Comparison of ENCODE assay signal across 10 cellular contexts in the genomic region with DNA sequence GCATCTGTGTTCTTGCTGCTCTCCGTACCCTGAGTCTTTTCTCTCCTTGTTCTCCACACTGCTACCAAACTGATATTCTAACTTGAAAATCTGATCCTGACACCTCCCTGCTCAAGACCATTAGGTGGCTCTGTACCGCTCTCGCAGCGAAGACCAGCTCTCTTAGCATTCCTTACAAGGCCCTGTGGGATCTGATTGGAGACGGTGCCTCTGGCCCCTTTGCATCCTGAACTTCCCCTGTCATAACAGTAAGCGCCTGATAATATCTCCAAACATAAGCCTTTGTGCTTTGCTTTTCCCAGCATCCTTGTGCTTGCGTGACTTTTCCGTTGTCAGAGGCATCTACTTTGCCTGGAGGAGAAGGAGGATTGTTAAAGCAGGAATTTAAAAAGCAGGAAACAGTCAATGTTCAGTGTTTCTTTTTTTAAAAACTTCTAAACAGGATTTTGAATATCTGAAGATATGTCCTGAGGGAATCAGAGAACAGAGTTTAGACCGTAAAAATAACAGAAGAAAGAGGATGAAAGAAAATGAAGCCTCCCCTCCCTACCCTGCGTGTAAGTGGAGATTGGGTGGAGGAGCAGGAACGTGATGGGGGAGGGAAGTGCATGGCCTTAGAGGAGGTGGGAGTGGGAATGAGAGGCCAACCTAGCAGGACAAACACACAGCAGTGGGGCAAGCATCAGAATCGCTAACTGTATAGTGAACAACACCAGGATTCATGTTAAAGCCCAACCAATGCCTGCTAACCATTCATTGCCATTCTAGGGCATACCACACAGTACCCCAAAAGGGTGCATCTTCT.
DNase-seq lines count a peak whose midpoint lies in the region; ATAC-seq and TF ChIP-seq lines count a peak whose summit lies in the region.
"Had no signal": no experiment of that assay in that cellular context is flagged by ENCODE, and none has a peak within 500 bp of the region (broad histone marks: within the 10 kb centered on the region; RNA-seq: fewer than 3 reads in every experiment).

No MANE protein-coding gene starts in this region.

- H3K4me3 ChIP-seq in cardiac muscle cell (no peak overlapping the region), epithelial cell of proximal tubule (ENCODE audit: low read depth, low read length) (no peak overlapping the region), uterus (no peak overlapping the region)

- no peak for TF ChIP-seq POLR2A in uterus (IDR thresholded peaks at IDR 0.05)

- ATAC-seq in GM21528 (IDR thresholded peaks at IDR 0.05; ENCODE audit: low FRiP score, unreplicated experiment) (no peak), GM19351 (IDR thresholded peaks at IDR 0.05; ENCODE audit: unreplicated experiment) (no peak), GM21619 (IDR thresholded peaks at IDR 0.05; ENCODE audit: unreplicated experiment) (no peak)

- no peaks in the 10 kb centered on the region for H3K4me1 ChIP-seq in cardiac muscle cell (ENCODE audit: low read depth)
- no peaks in the 10 kb centered on the region for H3K4me1 ChIP-seq in uterus

- H3K9me3 ChIP-seq in cardiac muscle cell (ENCODE audit: low read depth) (no peaks in the 10 kb centered on the region), uterus (no peaks in the 10 kb centered on the region)

- H3K27me3 ChIP-seq in cardiac muscle cell (no peaks in the 10 kb centered on the region), uterus (no peaks in the 10 kb centered on the region)

- intact Hi-C loops in cardiac septum (cut with DNase I) = no loop called here
- intact Hi-C loops in uterus (cut with DNase I; ENCODE audit: low total_unique reads) = no loop called here

- no peak overlapping the region for H3K27ac ChIP-seq in cardiac muscle cell
- peak overlapping the region; percentile 21 to 56 for H3K27ac ChIP-seq in uterus

- H3K36me3 ChIP-seq in cardiac muscle cell (no peaks in the 10 kb centered on the region), uterus (no peaks in the 10 kb centered on the region)

- TF ChIP-seq CTCF in cardiac muscle cell (IDR thresholded peaks at IDR 0.05; ENCODE audit: low read depth, low read length) = peak; percentile 49
- TF ChIP-seq CTCF in epithelial cell of proximal tubule (conservative IDR thresholded peaks at IDR 0.05; ENCODE audit: low read depth, low read length) = peak; percentile 40
- TF ChIP-seq CTCF in uterus (IDR thresholded peaks at IDR 0.05) = peak; percentile 9 to 22 (median 18)

- DNase-seq in cardiac muscle cell (ENCODE audit: low read depth in 1 of 2, low spot score in 1 of 2) (peak; percentile 53 to 84), cardiac septum (ENCODE audit: low spot score) (no peak), epithelial cell of proximal tubule (ENCODE audit: low read depth) (no peak), medulla oblongata (ENCODE audit: extremely low spot score) (peak; percentile 36), uterus (peak; percentile 27 to 57)
- DNase-seq: MM.1S; stimulated activated CD4-positive, alpha-beta T cell treated with anti-CD3 and anti-CD28 coated beads, Interleukin-15, amount 100 ng/mL, for 24 hours had no signal

Comparison
In these comparisons a context has a peak if more than half of its experiments do, and no peak if none do; other contexts are left out.
1. DNase-seq: peak in cardiac muscle cell (2 of 2), medulla oblongata (single experiment) and uterus (2 of 2); none in cardiac septum (single experiment) and epithelial cell of proximal tubule (single experiment).
2. Peak in every context shown above with its lines, with median percentiles within 50 percentile points of each other: CTCF ChIP-seq.